ENCODE assay signal across 8 cellular contexts in genomic region chr2:46942143-46942526, GRCh38. TPM values are rescaled to one million over a fixed set of nuclear protein-coding genes. Genes with fewer than 3 reads are reported as not detected.
A peak's percentile ranks its signal among the peaks of the same experiment; 100 is the strongest.
DNase-seq lines count a peak whose midpoint lies in the region; ATAC-seq and TF ChIP-seq lines count a peak whose summit lies in the region.

No MANE protein-coding gene starts in this region.

- dilution Hi-C loops in mammary epithelial cell (cut with HindIII; ENCODE audit: low sequenced_read_pairs) = no loop called here

- peak overlapping the region; percentile 85 for H3K4me2 ChIP-seq in mammary epithelial cell (ENCODE audit: insufficient read depth, low read depth, low read length)

- no TSS peak for BruUV-seq in mammary epithelial cell (replicated peaks; lab: Mats Ljungman, UMichigan)

- H3K79me2 ChIP-seq in mammary epithelial cell (ENCODE audit: insufficient read depth, low read length) = peaks cover 63% of the 10 kb centered on the region

- intact Hi-C loops in mammary epithelial cell (cut with micrococcal nuclease) = no loop called here
- intact Hi-C loops in right lobe of liver (cut with DNase I) = no loop called here

- ATAC-seq in HG03280 (IDR thresholded peaks at IDR 0.05; ENCODE audit: unreplicated experiment) (peak; percentile 28), right lobe of liver (peak; percentile 8 to 56 (median 22))

- DNase-seq in NOMO-1 treated with dmso at 0.1 percent for 144 hours (lab: John Stamatoyannopoulos, UW; ENCODE audit: unreplicated experiment) (peak; percentile 6), NOMO-1 (lab: John Stamatoyannopoulos, UW; ENCODE audit: unreplicated experiment in 2 of 2) (no peak), WERI-Rb-1 (no peak), mammary epithelial cell (peak; percentile 78), right lobe of liver (peak in 1 of 3 donors; percentile 66), HuH-7 (ENCODE audit: low spot score) (no peak)
- peak; percentile 55 for DNase-seq in stimulated activated CD8-positive, alpha-beta memory T cell treated with anti-CD3 and anti-CD28 coated beads, Interleukin-12 subunit alpha, Interleukin-12 subunit beta, amount 100 ng/mL, for 24 hours (ENCODE audit: extremely low read depth)

- no peaks in the 10 kb centered on the region for H4K20me1 ChIP-seq in mammary epithelial cell (ENCODE audit: insufficient read depth, low read length)

- H3K9me3 ChIP-seq in WERI-Rb-1 (ENCODE audit: severe bottlenecking) = no peaks in the 10 kb centered on the region
- H3K9me3 ChIP-seq in mammary epithelial cell (replicated peaks; ENCODE audit: insufficient read depth, low read length) = no peaks in the 10 kb centered on the region
- no peaks in the 10 kb centered on the region for H3K9me3 ChIP-seq in right lobe of liver

- peak overlapping the region; percentile 94 for H3K9ac ChIP-seq in mammary epithelial cell (ENCODE audit: insufficient read depth, low read length)

- H3K27ac ChIP-seq in WERI-Rb-1 = no peak overlapping the region
- H3K27ac ChIP-seq in mammary epithelial cell (ENCODE audit: insufficient read depth, low read depth, low read length) = peak overlapping the region; percentile 87
- peak overlapping the region; percentile 39 to 69 (median 50) for H3K27ac ChIP-seq in right lobe of liver

- CTCF ChIA-PET in mammary epithelial cell (lab: Charles Lee; ENCODE audit: low non-redundant PET) = interaction anchor here (0.6 kb wide), 1 partner anchor 1894 kb away, joined by 3 read pairs; no protein-coding TSS in a partner anchor

- TF ChIP-seq CTCF in WERI-Rb-1 (IDR thresholded peaks at IDR 0.05; ENCODE audit: low read depth, low read length) (no peak), mammary epithelial cell (conservative IDR thresholded peaks at IDR 0.05 in 1 of 2, IDR thresholded peaks at IDR 0.05 in 1 of 2; ENCODE audit: extremely low read depth in 1 of 2, insufficient read depth in 1 of 2, low read depth in 1 of 2, low read length in 2 of 2) (no peak), right lobe of liver (IDR thresholded peaks at IDR 0.05) (no peak)

- H3K36me3 ChIP-seq in WERI-Rb-1 = 0 out of 2 replicates have a peak, but pooled peaks cover 3% of the 10 kb centered on the region
- no peaks in the 10 kb centered on the region for H3K36me3 ChIP-seq in mammary epithelial cell (ENCODE audit: insufficient read depth, low read length)
- H3K36me3 ChIP-seq in right lobe of liver = no peaks in the 10 kb centered on the region

- 3% methylated on average over 5 of the region's 10 CpGs for WGBS in mammary epithelial cell (ENCODE audit: low coverage, missing lambda C conversion rate)
- WGBS in right lobe of liver (ENCODE audit: insufficient coverage, low coverage, low lambda C conversion rate, missing lambda C conversion rate) = 5% methylated on average over 9 of the region's 10 CpGs

- peaks cover 24% of the 10 kb centered on the region for H3K4me1 ChIP-seq in mammary epithelial cell (ENCODE audit: insufficient read depth, low read length)
- H3K4me1 ChIP-seq in right lobe of liver = no peaks in the 10 kb centered on the region

- H3K27me3 ChIP-seq in WERI-Rb-1 (ENCODE audit: insufficient read depth, low read depth, severe bottlenecking) (no peaks in the 10 kb centered on the region), mammary epithelial cell (ENCODE audit: insufficient read depth, low read length) (no peaks in the 10 kb centered on the region), right lobe of liver (no peaks in the 10 kb centered on the region)

- H2AFZ ChIP-seq in mammary epithelial cell (ENCODE audit: low read depth, low read length) = peak overlapping the region; percentile 76

- H3K4me3 ChIP-seq in WERI-Rb-1 (ENCODE audit: low read depth, low read length) = peak overlapping the region; percentile 88
- H3K4me3 ChIP-seq in mammary epithelial cell (replicated peaks in 1 of 3; ENCODE audit: insufficient read depth in 1 of 3, low read depth in 2 of 3, low read length in 3 of 3) = peak overlapping the region; percentile 58 to 96 (median 82)
- peak overlapping the region; percentile 79 to 83 (median 81) for H3K4me3 ChIP-seq in right lobe of liver

- TF ChIP-seq POLR2A in right lobe of liver (IDR thresholded peaks at IDR 0.05) = no peak

- in situ Hi-C loops in mammary epithelial cell (cut with MboI; ENCODE audit: low sequenced_read_pairs in 2 of 2) = no loop called here

RNA-seq across cellular contexts. Expression of gene TTC7A, which starts 1.1 kb away (rescaled TPM):
- total RNA-seq in mammary epithelial cell (10 to 100 TPM; 26.3 to 32.5 TPM), right lobe of liver (10 to 100 TPM in 2 of 6 experiments, 1 to 10 TPM in 4; 7.6 to 15.5 (median 9.8) TPM)
- 22.8 TPM for polyA plus RNA-seq in mammary epithelial cell
- 72.9 TPM for polyA minus RNA-seq in mammary epithelial cell

RNA-seq across cellular contexts. Expression of gene MCFD2, which starts 26.5 kb away (rescaled TPM):
- 10 to 100 TPM; 77.7 to 89.2 TPM for total RNA-seq in mammary epithelial cell
- polyA plus RNA-seq in mammary epithelial cell = 66.6 TPM
- polyA minus RNA-seq in mammary epithelial cell = 48.8 TPM
- 100 to 1,000 TPM in 3 of 6 experiments, 10 to 100 TPM in 3; 85.0 to 147 (median 99.2) TPM for total RNA-seq in right lobe of liver

Comparison
In these comparisons a context has a peak if more than half of its experiments do, and no peak if none do; other contexts are left out.
1. DNase-seq: peak in NOMO-1 treated with dmso at 0.1 percent for 144 hours (single experiment), mammary epithelial cell (single experiment) and stimulated activated CD8-positive, alpha-beta memory T cell treated with anti-CD3 and anti-CD28 coated beads, Interleukin-12 subunit alpha, Interleukin-12 subunit beta, amount 100 ng/mL, for 24 hours (single experiment); none in NOMO-1 (0 of 2), WERI-Rb-1 (single experiment) and HuH-7 (single experiment).
2. Peak in every context shown above with its lines, with median percentiles within 50 percentile points of each other: H3K4me3 ChIP-seq.